In genomic region chr10:130924138-130924819, GRCh38 we compare ENCODE assay signal across 18 cellular contexts.
DNase-seq lines count a peak whose midpoint lies in the region; ATAC-seq and TF ChIP-seq lines count a peak whose summit lies in the region.
"Had no signal": no experiment of that assay in that cellular context is flagged by ENCODE, and none has a peak within 500 bp of the region (broad histone marks: within the 10 kb centered on the region; RNA-seq: fewer than 3 reads in every experiment).

No MANE protein-coding gene starts in this region.

- H3K27ac Mint-ChIP-seq in stimulated activated naive CD8-positive, alpha-beta T cell treated with anti-CD3 and anti-CD28 coated beads, Interleukin-15, amount 100 ng/mL, for 72 hours, result no peak overlapping the region
- no peak overlapping the region for H3K27ac Mint-ChIP-seq in natural killer cell treated with Interleukin-12 subunit alpha and Interleukin-12 subunit beta and Interleukin-15 and Interleukin-18, amount 100 ng/mL, for 72 hours
- H3K27ac Mint-ChIP-seq: IgD-negative memory B cell; memory B cell; stimulated activated effector memory CD8-positive, alpha-beta T cell treated with anti-CD3 and anti-CD28 coated beads, Interleukin-12 subunit alpha, Interleukin-12 subunit beta, amount 100 ng/mL, for 72 hours had no signal

- H3K4me3 Mint-ChIP-seq in stimulated activated naive CD8-positive, alpha-beta T cell treated with anti-CD3 and anti-CD28 coated beads, Interleukin-15, amount 100 ng/mL, for 72 hours, result no peak overlapping the region
- no peak overlapping the region for H3K4me3 Mint-ChIP-seq in natural killer cell treated with Interleukin-12 subunit alpha and Interleukin-12 subunit beta and Interleukin-15 and Interleukin-18, amount 100 ng/mL, for 72 hours
- H3K4me3 Mint-ChIP-seq: central memory CD8-positive, alpha-beta T cell; IgD-negative memory B cell; memory B cell; stimulated activated effector memory CD8-positive, alpha-beta T cell treated with anti-CD3 and anti-CD28 coated beads, Interleukin-12 subunit alpha, Interleukin-12 subunit beta, amount 100 ng/mL, for 72 hours had no signal

- no peaks in the 10 kb centered on the region for H3K9me3 ChIP-seq in SJCRH30 (replicated peaks)
- H3K9me3 ChIP-seq in left lung, result no peaks in the 10 kb centered on the region
- H3K9me3 ChIP-seq in vagina, result no peaks in the 10 kb centered on the region

- H3K27ac ChIP-seq in SJCRH30, result no peak overlapping the region
- no peak overlapping the region for H3K27ac ChIP-seq in left lung
- no peak overlapping the region for H3K27ac ChIP-seq in vagina
- H3K27ac ChIP-seq: neutrophil, PC-9, WERI-Rb-1 had no signal

- no peaks in the 10 kb centered on the region for H3K4me1 Mint-ChIP-seq in stimulated activated naive CD8-positive, alpha-beta T cell treated with anti-CD3 and anti-CD28 coated beads, Interleukin-15, amount 100 ng/mL, for 72 hours
- H3K4me1 Mint-ChIP-seq in natural killer cell treated with Interleukin-12 subunit alpha and Interleukin-12 subunit beta and Interleukin-15 and Interleukin-18, amount 100 ng/mL, for 72 hours (ENCODE audit: low read depth in 2 of 2), result no peaks in the 10 kb centered on the region
- H3K4me1 Mint-ChIP-seq: central memory CD8-positive, alpha-beta T cell; IgD-negative memory B cell; memory B cell; stimulated activated effector memory CD8-positive, alpha-beta T cell treated with anti-CD3 and anti-CD28 coated beads, Interleukin-12 subunit alpha, Interleukin-12 subunit beta, amount 100 ng/mL, for 72 hours had no signal

- no peak for TF ChIP-seq CTCF in left lung (IDR thresholded peaks at IDR 0.05)
- no peak for TF ChIP-seq CTCF in vagina (IDR thresholded peaks at IDR 0.05)

- H3K36me3 ChIP-seq in SJCRH30 (no peaks in the 10 kb centered on the region), left lung (no peaks in the 10 kb centered on the region), vagina (no peaks in the 10 kb centered on the region)
- H3K36me3 ChIP-seq: neutrophil, WERI-Rb-1 had no signal

- no peaks in the 10 kb centered on the region for H3K9me3 Mint-ChIP-seq in stimulated activated naive CD8-positive, alpha-beta T cell treated with anti-CD3 and anti-CD28 coated beads, Interleukin-15, amount 100 ng/mL, for 72 hours
- H3K9me3 Mint-ChIP-seq in natural killer cell treated with Interleukin-12 subunit alpha and Interleukin-12 subunit beta and Interleukin-15 and Interleukin-18, amount 100 ng/mL, for 72 hours, result no peaks in the 10 kb centered on the region
- H3K9me3 Mint-ChIP-seq: central memory CD8-positive, alpha-beta T cell; IgD-negative memory B cell; memory B cell; stimulated activated effector memory CD8-positive, alpha-beta T cell treated with anti-CD3 and anti-CD28 coated beads, Interleukin-12 subunit alpha, Interleukin-12 subunit beta, amount 100 ng/mL, for 72 hours had no signal

- no peaks in the 10 kb centered on the region for H3K27me3 ChIP-seq in SJCRH30
- peaks cover 0 to 19% of the 10 kb centered on the region in 2 donors for H3K27me3 ChIP-seq in left lung
- H3K27me3 ChIP-seq in vagina, result no peaks in the 10 kb centered on the region
- H3K27me3 ChIP-seq: neutrophil had no signal

- no peaks in the 10 kb centered on the region for H3K36me3 Mint-ChIP-seq in natural killer cell treated with Interleukin-12 subunit alpha and Interleukin-12 subunit beta and Interleukin-15 and Interleukin-18, amount 100 ng/mL, for 72 hours
- H3K36me3 Mint-ChIP-seq: IgD-negative memory B cell; memory B cell; stimulated activated effector memory CD8-positive, alpha-beta T cell treated with anti-CD3 and anti-CD28 coated beads, Interleukin-12 subunit alpha, Interleukin-12 subunit beta, amount 100 ng/mL, for 72 hours had no signal

- H3K4me1 ChIP-seq in SJCRH30 (no peaks in the 10 kb centered on the region), left lung (no peaks in the 10 kb centered on the region), vagina (no peaks in the 10 kb centered on the region)

- no peak for TF ChIP-seq POLR2A in vagina (IDR thresholded peaks at IDR 0.05)

- intact Hi-C loops in left lung (cut with DNase I) (no loop called here), vagina (cut with DNase I) (no loop called here)

- ATAC-seq in stimulated activated naive CD8-positive, alpha-beta T cell treated with anti-CD3 and anti-CD28 coated beads, Interleukin-15, Interleukin-2, amounts not matched to agents 100 U/mL and 50 U/mL, for 24 hours, result no peak
- no peak for ATAC-seq in stimulated activated naive CD8-positive, alpha-beta T cell treated with anti-CD3 and anti-CD28 coated beads, Interleukin-15, amount 100 ng/mL, for 72 hours
- peak; percentile 56 for ATAC-seq in left lung
- ATAC-seq in natural killer cell treated with Interleukin-12 subunit alpha and Interleukin-12 subunit beta and Interleukin-15 and Interleukin-18, amount 100 ng/mL, for 72 hours, result no peak
- ATAC-seq: stimulated activated effector memory CD8-positive, alpha-beta T cell treated with anti-CD3 and anti-CD28 coated beads, Interleukin-12 subunit alpha, Interleukin-12 subunit beta, amount 100 ng/mL, for 72 hours had no signal

- H3K4me3 ChIP-seq in SJCRH30 (no peak overlapping the region), left lung (no peak overlapping the region), vagina (no peak overlapping the region)
- H3K4me3 ChIP-seq: PC-9 had no signal

- DNase-seq in stimulated activated naive CD8-positive, alpha-beta T cell treated with anti-CD3 and anti-CD28 coated beads, Interleukin-15, Interleukin-2, amounts not matched to agents 100 U/mL and 50 U/mL, for 24 hours, result peak; percentile 6
- DNase-seq in stimulated activated naive CD8-positive, alpha-beta T cell treated with anti-CD3 and anti-CD28 coated beads, Interleukin-15, amount 100 ng/mL, for 72 hours, result no peak
- DNase-seq in SJCRH30, result peak; percentile 3 to 28
- DNase-seq in left lung, result no peak
- peak; percentile 79 to 84 for DNase-seq in vagina (ENCODE audit: extremely low spot score in 2 of 2)
- no peak for DNase-seq in NCI-H446 treated with DMSO at 0.1 percent for 48 hours (lab: John Stamatoyannopoulos, UW)
- no peak for DNase-seq in NCI-H2081 treated with DMSO at 0.1 percent for 48 hours (lab: John Stamatoyannopoulos, UW)
- DNase-seq in natural killer cell treated with Interleukin-12 subunit alpha and Interleukin-12 subunit beta and Interleukin-15 and Interleukin-18, amount 100 ng/mL, for 72 hours (ENCODE audit: low spot score), result no peak
- DNase-seq: AML-193, foreskin fibroblast, NCI-H1105 treated with DMSO at 0.1 percent for 48 hours, WERI-Rb-1 had no signal

- no peaks in the 10 kb centered on the region for H3K27me3 Mint-ChIP-seq in stimulated activated naive CD8-positive, alpha-beta T cell treated with anti-CD3 and anti-CD28 coated beads, Interleukin-15, amount 100 ng/mL, for 72 hours
- no peaks in the 10 kb centered on the region for H3K27me3 Mint-ChIP-seq in natural killer cell treated with Interleukin-12 subunit alpha and Interleukin-12 subunit beta and Interleukin-15 and Interleukin-18, amount 100 ng/mL, for 72 hours
- H3K27me3 Mint-ChIP-seq: central memory CD8-positive, alpha-beta T cell; IgD-negative memory B cell; memory B cell had no signal

Comparison
In these comparisons a context has a peak if more than half of its experiments do, and no peak if none do; other contexts are left out.
1. DNase-seq: peak in stimulated activated naive CD8-positive, alpha-beta T cell treated with anti-CD3 and anti-CD28 coated beads, Interleukin-15, Interleukin-2, amounts not matched to agents 100 U/mL and 50 U/mL, for 24 hours (single experiment), SJCRH30 (2 of 2) and vagina (2 of 2); none in stimulated activated naive CD8-positive, alpha-beta T cell treated with anti-CD3 and anti-CD28 coated beads, Interleukin-15, amount 100 ng/mL, for 72 hours (0 of 2), left lung (0 of 2), NCI-H446 treated with DMSO at 0.1 percent for 48 hours (single experiment), NCI-H2081 treated with DMSO at 0.1 percent for 48 hours (single experiment) and natural killer cell treated with Interleukin-12 subunit alpha and Interleukin-12 subunit beta and Interleukin-15 and Interleukin-18, amount 100 ng/mL, for 72 hours (single experiment).